29 cellular contexts compared by ENCODE assay signal in genomic region chr1:173915596-173915995, GRCh38. TPM values are rescaled to one million over a fixed set of nuclear protein-coding genes. Genes with fewer than 3 reads are reported as not detected.
"Had no signal": no experiment of that assay in that cellular context is flagged by ENCODE, and none has a peak within 500 bp of the region (broad histone marks: within the 10 kb centered on the region; RNA-seq: fewer than 3 reads in every experiment).

No MANE protein-coding gene starts in this region.

- H3K27ac Mint-ChIP-seq: activated CD8-positive, alpha-beta T cell treated with anti-CD3 and anti-CD28 coated beads, Interleukin-2, amount 10 ng/mL, durations not matched to agents 7 days and 5 days; activated naive CD4-positive, alpha-beta T cell treated with anti-CD3 and anti-CD28 coated beads, Interleukin-2, amount 50 U/mL, for 24 hours; activated T-helper 1 cell treated with anti-CD3 and anti-CD28 coated beads, Interleukin-12 subunit alpha, Interleukin-12 subunit beta, Interleukin-2, Interleukin-4 antibody, amounts not matched to agents 30 ng/mL and 10 ng/mL and 1 ng/mL, durations not matched to agents 14 hours and 24 hours and 36 hours; brain; T-helper 17 cell; WTC11 had no signal

- DNase-seq: activated CD4-positive, alpha-beta T cell treated with anti-CD3 and anti-CD28 coated beads for 48 hours; activated CD4-positive, alpha-beta T cell treated with anti-CD3 and anti-CD28 coated beads, Interleukin-2, amount 50 U/mL, for 4 hours; activated CD4-positive, CD25-positive, alpha-beta regulatory T cell treated with anti-CD3 and anti-CD28 coated beads, Interleukin-2, amount 50 U/mL, for 72 hours; activated CD8-positive, alpha-beta memory T cell treated with anti-CD3 and anti-CD28 coated beads, Interleukin-2, amount 50 U/mL, for 48 hours; activated CD8-positive, alpha-beta T cell treated with anti-CD3 and anti-CD28 coated beads, Interleukin-2, amount 10 ng/mL, durations not matched to agents 7 days and 5 days; activated effector memory CD4-positive, alpha-beta T cell treated with Interleukin-2 at 50 U/mL for 16 hours; activated naive CD4-positive, alpha-beta T cell; activated T-cell treated with anti-CD3 and anti-CD28 coated beads, Interleukin-2, amount 50 U/mL, for 1 hour; amygdala; Kasumi-1; KBM-7; NCI-H1417; NCI-H1694 treated with DMSO at 0.1 percent for 48 hours; NCI-H2029 treated with DMSO at 0.1 percent for 48 hours; NCI-H510A treated with DMSO at 0.1 percent for 48 hours; NCI-H69; NK-92 treated with Interleukin-12 subunit alpha and Interleukin-12 subunit beta, amount 100 ng/mL, for 24 hours; OCI-M1; Peyer's patch; Right ventricle myocardium superior; T-helper 17 cell; T-helper 9 cell had no signal

- H3K27me3 ChIP-seq: Peyer's patch, SJSA1 had no signal

- H3K36me3 ChIP-seq: Peyer's patch, SJSA1 had no signal

- H3K27ac ChIP-seq: Peyer's patch, RWPE1, SJSA1 had no signal

- H3K4me1 Mint-ChIP-seq: activated naive CD4-positive, alpha-beta T cell treated with anti-CD3 and anti-CD28 coated beads, Interleukin-2, amount 50 U/mL, for 24 hours; brain; T-helper 17 cell; WTC11 had no signal

- H3K36me3 Mint-ChIP-seq: WTC11 had no signal

- H3K4me3 Mint-ChIP-seq: activated CD8-positive, alpha-beta T cell treated with anti-CD3 and anti-CD28 coated beads, Interleukin-2, amount 10 ng/mL, durations not matched to agents 7 days and 5 days; activated naive CD4-positive, alpha-beta T cell treated with anti-CD3 and anti-CD28 coated beads, Interleukin-2, amount 50 U/mL, for 24 hours; activated T-helper 1 cell treated with anti-CD3 and anti-CD28 coated beads, Interleukin-12 subunit alpha, Interleukin-12 subunit beta, Interleukin-2, Interleukin-4 antibody, amounts not matched to agents 30 ng/mL and 10 ng/mL and 1 ng/mL, durations not matched to agents 14 hours and 24 hours and 36 hours; brain; T-helper 17 cell; WTC11 had no signal

- H3K9me3 ChIP-seq: Peyer's patch, SJSA1 had no signal

- ATAC-seq: activated CD8-positive, alpha-beta T cell treated with anti-CD3 and anti-CD28 coated beads, Interleukin-2, amount 10 ng/mL, durations not matched to agents 7 days and 5 days; T-helper 17 cell; WTC11 had no signal

- H3K9me3 Mint-ChIP-seq: activated naive CD4-positive, alpha-beta T cell treated with anti-CD3 and anti-CD28 coated beads, Interleukin-2, amount 50 U/mL, for 24 hours; activated T-helper 1 cell treated with anti-CD3 and anti-CD28 coated beads, Interleukin-12 subunit alpha, Interleukin-12 subunit beta, Interleukin-2, Interleukin-4 antibody, amounts not matched to agents 30 ng/mL and 10 ng/mL and 1 ng/mL, durations not matched to agents 14 hours and 24 hours and 36 hours; brain; WTC11 had no signal

- H3K4me3 ChIP-seq: SJSA1 had no signal

- H3K4me1 ChIP-seq: Peyer's patch, SJSA1 had no signal

RNA-seq across cellular contexts. Expression of gene SERPINC1, which starts 1.5 kb away (rescaled TPM):
- total RNA-seq: activated CD8-positive, alpha-beta T cell treated with anti-CD3 and anti-CD28 coated beads, Interleukin-2, amount 10 ng/mL, durations not matched to agents 7 days and 5 days; astrocyte; Peyer's patch; T-helper 17 cell had no signal
